In genomic region chr9:105024529-105024928, GRCh38 we compare ENCODE assay signal across 24 cellular contexts.
"Had no signal": no experiment of that assay in that cellular context is flagged by ENCODE, and none has a peak within 500 bp of the region (broad histone marks: within the 10 kb centered on the region; RNA-seq: fewer than 3 reads in every experiment).

No MANE protein-coding gene starts in this region.

- H3K4me1 ChIP-seq: left ventricle myocardium inferior, right atrium auricular region, right lobe of liver, upper lobe of left lung, vagina had no signal

- H3K4me1 Mint-ChIP-seq: immature natural killer cell; mesothelial cell of epicardium; naive B cell; natural killer cell; stimulated activated memory B cell treated with anti-CD40 and anti-IgM and Interleukin-4, amounts not matched to agents 10 μg/mL and 1 μg/mL and 100 μg/mL, for 72 hours; stimulated activated naive CD8-positive, alpha-beta T cell treated with anti-CD3 and anti-CD28 coated beads, Interleukin-15, amount 100 ng/mL, for 72 hours had no signal

- ATAC-seq: natural killer cell; right lobe of liver; stimulated activated memory B cell treated with anti-CD40 and anti-IgM and Interleukin-4, amounts not matched to agents 10 μg/mL and 1 μg/mL and 100 μg/mL, for 72 hours; stimulated activated naive CD8-positive, alpha-beta T cell treated with anti-CD3 and anti-CD28 coated beads, Interleukin-15, amount 100 ng/mL, for 72 hours had no signal

- H3K4me2 ChIP-seq: smooth muscle cell had no signal

- H3K36me3 Mint-ChIP-seq: immature natural killer cell; mesothelial cell of epicardium; naive B cell; natural killer cell; stimulated activated memory B cell treated with anti-CD40 and anti-IgM and Interleukin-4, amounts not matched to agents 10 μg/mL and 1 μg/mL and 100 μg/mL, for 72 hours had no signal

- H3K27ac Mint-ChIP-seq: immature natural killer cell; mesothelial cell of epicardium; naive B cell; natural killer cell; progenitor cell of endocrine pancreas; stimulated activated memory B cell treated with anti-CD40 and anti-IgM and Interleukin-4, amounts not matched to agents 10 μg/mL and 1 μg/mL and 100 μg/mL, for 72 hours had no signal

- H3K4me3 Mint-ChIP-seq: immature natural killer cell; mesothelial cell of epicardium; naive B cell; natural killer cell; stimulated activated memory B cell treated with anti-CD40 and anti-IgM and Interleukin-4, amounts not matched to agents 10 μg/mL and 1 μg/mL and 100 μg/mL, for 72 hours; stimulated activated naive CD8-positive, alpha-beta T cell treated with anti-CD3 and anti-CD28 coated beads, Interleukin-15, amount 100 ng/mL, for 72 hours had no signal

- H3K9me3 ChIP-seq: left ventricle myocardium inferior, ovary, right atrium auricular region, right lobe of liver, transverse colon, upper lobe of left lung, vagina had no signal

- DNase-seq: hypothalamus; immature natural killer cell; kidney; left ventricle myocardium inferior; naive B cell; natural killer cell; ovary; right lobe of liver; stimulated activated CD4-positive, alpha-beta T cell treated with anti-CD3 and anti-CD28 coated beads, Interleukin-1b, Interleukin-23, amount 100 ng/mL, for 48 hours; stimulated activated CD4-positive, alpha-beta T cell treated with anti-CD3 and anti-CD28 coated beads, Interleukin-2, amount 100 ng/mL, for 48 hours; stimulated activated CD4-positive, alpha-beta T cell treated with anti-CD3 and anti-CD28 coated beads, Interleukin-4, amount 100 ng/mL, for 4 hours; stimulated activated CD8-positive, alpha-beta memory T cell treated with anti-CD3 and anti-CD28 coated beads, Interleukin-4, amount 100 ng/mL, for 48 hours; stimulated activated naive CD4-positive, alpha-beta T cell treated with Interleukin-2 at 50 U/mL for 16 hours; stimulated activated naive CD8-positive, alpha-beta T cell treated with anti-CD3 and anti-CD28 coated beads, Interleukin-15, amount 100 ng/mL, for 72 hours; substantia nigra; transverse colon; upper lobe of left lung had no signal

- H3K9me3 Mint-ChIP-seq: immature natural killer cell; mesothelial cell of epicardium; naive B cell; natural killer cell; stimulated activated memory B cell treated with anti-CD40 and anti-IgM and Interleukin-4, amounts not matched to agents 10 μg/mL and 1 μg/mL and 100 μg/mL, for 72 hours; stimulated activated naive CD8-positive, alpha-beta T cell treated with anti-CD3 and anti-CD28 coated beads, Interleukin-15, amount 100 ng/mL, for 72 hours had no signal

- H3K4me3 ChIP-seq: left ventricle myocardium inferior, lung, ovary, right atrium auricular region, right lobe of liver, smooth muscle cell, transverse colon, upper lobe of left lung, vagina had no signal

- H3K27me3 ChIP-seq: ovary, right atrium auricular region, right lobe of liver, transverse colon, upper lobe of left lung, vagina had no signal

- H3K27ac ChIP-seq: left ventricle myocardium inferior, ovary, right atrium auricular region, right lobe of liver, transverse colon, upper lobe of left lung, vagina had no signal

- H3K36me3 ChIP-seq: left ventricle myocardium inferior, ovary, right atrium auricular region, right lobe of liver, transverse colon, upper lobe of left lung, vagina had no signal
